2 cellular contexts compared by ENCODE assay signal in the genomic region with DNA sequence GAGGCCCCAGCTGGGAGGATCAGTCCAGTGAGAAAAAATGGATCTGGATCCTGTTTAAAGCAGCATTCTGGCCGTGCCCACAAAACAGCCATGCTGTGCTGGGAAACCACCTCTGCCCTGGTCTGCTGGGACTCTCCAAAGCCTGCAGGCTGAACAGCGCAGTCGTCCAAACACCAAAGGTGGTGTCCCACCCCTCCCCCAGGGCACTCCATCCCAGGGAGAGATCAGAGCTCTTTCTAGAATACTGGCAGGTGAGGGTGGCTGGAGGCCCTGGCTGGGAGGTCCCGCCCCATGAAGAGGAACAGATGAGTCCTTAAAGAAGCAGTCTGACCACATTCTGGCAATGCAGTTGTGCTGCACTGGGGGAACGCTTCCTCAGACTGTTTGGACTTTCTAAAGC.
TF ChIP-seq lines count a peak whose summit lies in the region.

No MANE protein-coding gene starts in this region.

TF ChIP-seq in GM23338, 12 proteins besides CTCF, POLR2A, EP300 and RAD21 (continued from another document):
- no peak for TF ChIP-seq STAT1 (IDR thresholded peaks at IDR 0.05; ENCODE audit: unreplicated experiment)
- no peak for TF ChIP-seq ZNF114 (CRISPR knock-in tag; IDR thresholded peaks at IDR 0.05)
- TF ChIP-seq NANOG (IDR thresholded peaks at IDR 0.05; ENCODE audit: borderline replicate concordance): no peak
- no peak for TF ChIP-seq JUNB (IDR thresholded peaks at IDR 0.05; ENCODE audit: unreplicated experiment)
- TF ChIP-seq, protein P1, sequence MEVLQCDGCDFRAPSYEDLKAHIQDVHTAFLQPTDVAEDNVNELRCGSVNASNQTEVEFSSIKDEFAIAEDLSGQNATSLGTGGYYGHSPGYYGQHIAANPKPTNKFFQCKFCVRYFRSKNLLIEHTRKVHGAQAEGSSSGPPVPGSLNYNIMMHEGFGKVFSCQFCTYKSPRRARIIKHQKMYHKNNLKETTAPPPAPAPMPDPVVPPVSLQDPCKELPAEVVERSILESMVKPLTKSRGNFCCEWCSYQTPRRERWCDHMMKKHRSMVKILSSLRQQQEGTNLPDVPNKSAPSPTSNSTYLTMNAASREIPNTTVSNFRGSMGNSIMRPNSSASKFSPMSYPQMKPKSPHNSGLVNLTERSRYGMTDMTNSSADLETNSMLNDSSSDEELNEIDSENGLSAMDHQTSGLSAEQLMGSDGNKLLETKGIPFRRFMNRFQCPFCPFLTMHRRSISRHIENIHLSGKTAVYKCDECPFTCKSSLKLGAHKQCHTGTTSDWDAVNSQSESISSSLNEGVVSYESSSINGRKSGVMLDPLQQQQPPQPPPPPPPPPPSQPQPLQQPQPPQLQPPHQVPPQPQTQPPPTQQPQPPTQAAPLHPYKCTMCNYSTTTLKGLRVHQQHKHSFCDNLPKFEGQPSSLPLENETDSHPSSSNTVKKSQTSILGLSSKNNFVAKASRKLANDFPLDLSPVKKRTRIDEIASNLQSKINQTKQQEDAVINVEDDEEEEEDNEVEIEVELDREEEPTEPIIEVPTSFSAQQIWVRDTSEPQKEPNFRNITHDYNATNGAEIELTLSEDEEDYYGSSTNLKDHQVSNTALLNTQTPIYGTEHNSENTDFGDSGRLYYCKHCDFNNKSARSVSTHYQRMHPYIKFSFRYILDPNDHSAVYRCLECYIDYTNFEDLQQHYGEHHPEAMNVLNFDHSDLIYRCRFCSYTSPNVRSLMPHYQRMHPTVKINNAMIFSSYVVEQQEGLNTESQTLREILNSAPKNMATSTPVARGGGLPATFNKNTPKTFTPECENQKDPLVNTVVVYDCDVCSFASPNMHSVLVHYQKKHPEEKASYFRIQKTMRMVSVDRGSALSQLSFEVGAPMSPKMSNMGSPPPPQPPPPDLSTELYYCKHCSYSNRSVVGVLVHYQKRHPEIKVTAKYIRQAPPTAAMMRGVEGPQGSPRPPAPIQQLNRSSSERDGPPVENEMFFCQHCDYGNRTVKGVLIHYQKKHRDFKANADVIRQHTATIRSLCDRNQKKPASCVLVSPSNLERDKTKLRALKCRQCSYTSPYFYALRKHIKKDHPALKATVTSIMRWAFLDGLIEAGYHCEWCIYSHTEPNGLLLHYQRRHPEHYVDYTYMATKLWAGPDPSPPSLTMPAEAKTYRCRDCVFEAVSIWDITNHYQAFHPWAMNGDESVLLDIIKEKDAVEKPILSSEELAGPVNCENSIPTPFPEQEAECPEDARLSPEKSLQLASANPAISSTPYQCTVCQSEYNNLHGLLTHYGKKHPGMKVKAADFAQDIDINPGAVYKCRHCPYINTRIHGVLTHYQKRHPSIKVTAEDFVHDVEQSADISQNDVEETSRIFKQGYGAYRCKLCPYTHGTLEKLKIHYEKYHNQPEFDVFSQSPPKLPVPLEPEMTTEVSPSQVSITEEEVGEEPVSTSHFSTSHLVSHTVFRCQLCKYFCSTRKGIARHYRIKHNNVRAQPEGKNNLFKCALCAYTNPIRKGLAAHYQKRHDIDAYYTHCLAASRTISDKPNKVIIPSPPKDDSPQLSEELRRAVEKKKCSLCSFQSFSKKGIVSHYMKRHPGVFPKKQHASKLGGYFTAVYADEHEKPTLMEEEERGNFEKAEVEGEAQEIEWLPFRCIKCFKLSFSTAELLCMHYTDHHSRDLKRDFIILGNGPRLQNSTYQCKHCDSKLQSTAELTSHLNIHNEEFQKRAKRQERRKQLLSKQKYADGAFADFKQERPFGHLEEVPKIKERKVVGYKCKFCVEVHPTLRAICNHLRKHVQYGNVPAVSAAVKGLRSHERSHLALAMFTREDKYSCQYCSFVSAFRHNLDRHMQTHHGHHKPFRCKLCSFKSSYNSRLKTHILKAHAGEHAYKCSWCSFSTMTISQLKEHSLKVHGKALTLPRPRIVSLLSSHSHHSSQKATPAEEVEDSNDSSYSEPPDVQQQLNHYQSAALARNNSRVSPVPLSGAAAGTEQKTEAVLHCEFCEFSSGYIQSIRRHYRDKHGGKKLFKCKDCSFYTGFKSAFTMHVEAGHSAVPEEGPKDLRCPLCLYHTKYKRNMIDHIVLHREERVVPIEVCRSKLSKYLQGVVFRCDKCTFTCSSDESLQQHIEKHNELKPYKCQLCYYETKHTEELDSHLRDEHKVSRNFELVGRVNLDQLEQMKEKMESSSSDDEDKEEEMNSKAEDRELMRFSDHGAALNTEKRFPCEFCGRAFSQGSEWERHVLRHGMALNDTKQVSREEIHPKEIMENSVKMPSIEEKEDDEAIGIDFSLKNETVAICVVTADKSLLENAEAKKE (CRISPR knock-in tag; IDR thresholded peaks at IDR 0.05): no peak

TF ChIP-seq in GM12878, 131 proteins besides CTCF, POLR2A, EP300 and RAD21:
- TF ChIP-seq, protein P2, sequence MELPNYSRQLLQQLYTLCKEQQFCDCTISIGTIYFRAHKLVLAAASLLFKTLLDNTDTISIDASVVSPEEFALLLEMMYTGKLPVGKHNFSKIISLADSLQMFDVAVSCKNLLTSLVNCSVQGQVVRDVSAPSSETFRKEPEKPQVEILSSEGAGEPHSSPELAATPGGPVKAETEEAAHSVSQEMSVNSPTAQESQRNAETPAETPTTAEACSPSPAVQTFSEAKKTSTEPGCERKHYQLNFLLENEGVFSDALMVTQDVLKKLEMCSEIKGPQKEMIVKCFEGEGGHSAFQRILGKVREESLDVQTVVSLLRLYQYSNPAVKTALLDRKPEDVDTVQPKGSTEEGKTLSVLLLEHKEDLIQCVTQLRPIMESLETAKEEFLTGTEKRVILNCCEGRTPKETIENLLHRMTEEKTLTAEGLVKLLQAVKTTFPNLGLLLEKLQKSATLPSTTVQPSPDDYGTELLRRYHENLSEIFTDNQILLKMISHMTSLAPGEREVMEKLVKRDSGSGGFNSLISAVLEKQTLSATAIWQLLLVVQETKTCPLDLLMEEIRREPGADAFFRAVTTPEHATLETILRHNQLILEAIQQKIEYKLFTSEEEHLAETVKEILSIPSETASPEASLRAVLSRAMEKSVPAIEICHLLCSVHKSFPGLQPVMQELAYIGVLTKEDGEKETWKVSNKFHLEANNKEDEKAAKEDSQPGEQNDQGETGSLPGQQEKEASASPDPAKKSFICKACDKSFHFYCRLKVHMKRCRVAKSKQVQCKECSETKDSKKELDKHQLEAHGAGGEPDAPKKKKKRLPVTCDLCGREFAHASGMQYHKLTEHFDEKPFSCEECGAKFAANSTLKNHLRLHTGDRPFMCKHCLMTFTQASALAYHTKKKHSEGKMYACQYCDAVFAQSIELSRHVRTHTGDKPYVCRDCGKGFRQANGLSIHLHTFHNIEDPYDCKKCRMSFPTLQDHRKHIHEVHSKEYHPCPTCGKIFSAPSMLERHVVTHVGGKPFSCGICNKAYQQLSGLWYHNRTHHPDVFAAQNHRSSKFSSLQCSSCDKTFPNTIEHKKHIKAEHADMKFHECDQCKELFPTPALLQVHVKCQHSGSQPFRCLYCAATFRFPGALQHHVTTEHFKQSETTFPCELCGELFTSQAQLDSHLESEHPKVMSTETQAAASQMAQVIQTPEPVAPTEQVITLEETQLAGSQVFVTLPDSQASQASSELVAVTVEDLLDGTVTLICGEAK (IDR thresholded peaks at IDR 0.05; ENCODE audit: borderline replicate concordance): no peak
- TF ChIP-seq MTA3 (IDR thresholded peaks at IDR 0.05; ENCODE audit: borderline replicate concordance, low read length) (no peak), ASH2L (IDR thresholded peaks at IDR 0.05; ENCODE audit: borderline replicate concordance, low read depth) (no peak), SREBF2 (IDR thresholded peaks at IDR 0.05; ENCODE audit: low read length) (no peak), NFIC (IDR thresholded peaks at IDR 0.05; ENCODE audit: low read depth, low read length) (no peak), IKZF2 (IDR thresholded peaks at IDR 0.05) (no peak), STAT3 (IDR thresholded peaks at IDR 0.05; ENCODE audit: low read depth, low read length) (no peak), ETV6 (conservative IDR thresholded peaks at IDR 0.05 in 1 of 2, IDR thresholded peaks at IDR 0.05 in 1 of 2; ENCODE audit: borderline replicate concordance in 1 of 2, low read depth in 1 of 2) (no peak), HDAC6 (IDR thresholded peaks at IDR 0.05; ENCODE audit: unreplicated experiment) (no peak), TAF1 (IDR thresholded peaks at IDR 0.05; ENCODE audit: borderline replicate concordance, low read depth, low read length) (no peak), SIX5 (IDR thresholded peaks at IDR 0.05; ENCODE audit: low read depth, low read length, severe bottlenecking) (no peak), HDGF (IDR thresholded peaks at IDR 0.05) (no peak), DPF2 (IDR thresholded peaks at IDR 0.05) (no peak)
- TF ChIP-seq, protein P3, sequence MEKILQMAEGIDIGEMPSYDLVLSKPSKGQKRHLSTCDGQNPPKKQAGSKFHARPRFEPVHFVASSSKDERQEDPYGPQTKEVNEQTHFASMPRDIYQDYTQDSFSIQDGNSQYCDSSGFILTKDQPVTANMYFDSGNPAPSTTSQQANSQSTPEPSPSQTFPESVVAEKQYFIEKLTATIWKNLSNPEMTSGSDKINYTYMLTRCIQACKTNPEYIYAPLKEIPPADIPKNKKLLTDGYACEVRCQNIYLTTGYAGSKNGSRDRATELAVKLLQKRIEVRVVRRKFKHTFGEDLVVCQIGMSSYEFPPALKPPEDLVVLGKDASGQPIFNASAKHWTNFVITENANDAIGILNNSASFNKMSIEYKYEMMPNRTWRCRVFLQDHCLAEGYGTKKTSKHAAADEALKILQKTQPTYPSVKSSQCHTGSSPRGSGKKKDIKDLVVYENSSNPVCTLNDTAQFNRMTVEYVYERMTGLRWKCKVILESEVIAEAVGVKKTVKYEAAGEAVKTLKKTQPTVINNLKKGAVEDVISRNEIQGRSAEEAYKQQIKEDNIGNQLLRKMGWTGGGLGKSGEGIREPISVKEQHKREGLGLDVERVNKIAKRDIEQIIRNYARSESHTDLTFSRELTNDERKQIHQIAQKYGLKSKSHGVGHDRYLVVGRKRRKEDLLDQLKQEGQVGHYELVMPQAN (conservative IDR thresholded peaks at IDR 0.05): no peak
- TF ChIP-seq, protein P4, sequence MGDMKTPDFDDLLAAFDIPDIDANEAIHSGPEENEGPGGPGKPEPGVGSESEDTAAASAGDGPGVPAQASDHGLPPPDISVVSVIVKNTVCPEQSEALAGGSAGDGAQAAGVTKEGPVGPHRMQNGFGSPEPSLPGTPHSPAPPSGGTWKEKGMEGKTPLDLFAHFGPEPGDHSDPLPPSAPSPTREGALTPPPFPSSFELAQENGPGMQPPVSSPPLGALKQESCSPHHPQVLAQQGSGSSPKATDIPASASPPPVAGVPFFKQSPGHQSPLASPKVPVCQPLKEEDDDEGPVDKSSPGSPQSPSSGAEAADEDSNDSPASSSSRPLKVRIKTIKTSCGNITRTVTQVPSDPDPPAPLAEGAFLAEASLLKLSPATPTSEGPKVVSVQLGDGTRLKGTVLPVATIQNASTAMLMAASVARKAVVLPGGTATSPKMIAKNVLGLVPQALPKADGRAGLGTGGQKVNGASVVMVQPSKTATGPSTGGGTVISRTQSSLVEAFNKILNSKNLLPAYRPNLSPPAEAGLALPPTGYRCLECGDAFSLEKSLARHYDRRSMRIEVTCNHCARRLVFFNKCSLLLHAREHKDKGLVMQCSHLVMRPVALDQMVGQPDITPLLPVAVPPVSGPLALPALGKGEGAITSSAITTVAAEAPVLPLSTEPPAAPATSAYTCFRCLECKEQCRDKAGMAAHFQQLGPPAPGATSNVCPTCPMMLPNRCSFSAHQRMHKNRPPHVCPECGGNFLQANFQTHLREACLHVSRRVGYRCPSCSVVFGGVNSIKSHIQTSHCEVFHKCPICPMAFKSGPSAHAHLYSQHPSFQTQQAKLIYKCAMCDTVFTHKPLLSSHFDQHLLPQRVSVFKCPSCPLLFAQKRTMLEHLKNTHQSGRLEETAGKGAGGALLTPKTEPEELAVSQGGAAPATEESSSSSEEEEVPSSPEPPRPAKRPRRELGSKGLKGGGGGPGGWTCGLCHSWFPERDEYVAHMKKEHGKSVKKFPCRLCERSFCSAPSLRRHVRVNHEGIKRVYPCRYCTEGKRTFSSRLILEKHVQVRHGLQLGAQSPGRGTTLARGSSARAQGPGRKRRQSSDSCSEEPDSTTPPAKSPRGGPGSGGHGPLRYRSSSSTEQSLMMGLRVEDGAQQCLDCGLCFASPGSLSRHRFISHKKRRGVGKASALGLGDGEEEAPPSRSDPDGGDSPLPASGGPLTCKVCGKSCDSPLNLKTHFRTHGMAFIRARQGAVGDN (IDR thresholded peaks at IDR 0.05): no peak
- TF ChIP-seq, protein P5, sequence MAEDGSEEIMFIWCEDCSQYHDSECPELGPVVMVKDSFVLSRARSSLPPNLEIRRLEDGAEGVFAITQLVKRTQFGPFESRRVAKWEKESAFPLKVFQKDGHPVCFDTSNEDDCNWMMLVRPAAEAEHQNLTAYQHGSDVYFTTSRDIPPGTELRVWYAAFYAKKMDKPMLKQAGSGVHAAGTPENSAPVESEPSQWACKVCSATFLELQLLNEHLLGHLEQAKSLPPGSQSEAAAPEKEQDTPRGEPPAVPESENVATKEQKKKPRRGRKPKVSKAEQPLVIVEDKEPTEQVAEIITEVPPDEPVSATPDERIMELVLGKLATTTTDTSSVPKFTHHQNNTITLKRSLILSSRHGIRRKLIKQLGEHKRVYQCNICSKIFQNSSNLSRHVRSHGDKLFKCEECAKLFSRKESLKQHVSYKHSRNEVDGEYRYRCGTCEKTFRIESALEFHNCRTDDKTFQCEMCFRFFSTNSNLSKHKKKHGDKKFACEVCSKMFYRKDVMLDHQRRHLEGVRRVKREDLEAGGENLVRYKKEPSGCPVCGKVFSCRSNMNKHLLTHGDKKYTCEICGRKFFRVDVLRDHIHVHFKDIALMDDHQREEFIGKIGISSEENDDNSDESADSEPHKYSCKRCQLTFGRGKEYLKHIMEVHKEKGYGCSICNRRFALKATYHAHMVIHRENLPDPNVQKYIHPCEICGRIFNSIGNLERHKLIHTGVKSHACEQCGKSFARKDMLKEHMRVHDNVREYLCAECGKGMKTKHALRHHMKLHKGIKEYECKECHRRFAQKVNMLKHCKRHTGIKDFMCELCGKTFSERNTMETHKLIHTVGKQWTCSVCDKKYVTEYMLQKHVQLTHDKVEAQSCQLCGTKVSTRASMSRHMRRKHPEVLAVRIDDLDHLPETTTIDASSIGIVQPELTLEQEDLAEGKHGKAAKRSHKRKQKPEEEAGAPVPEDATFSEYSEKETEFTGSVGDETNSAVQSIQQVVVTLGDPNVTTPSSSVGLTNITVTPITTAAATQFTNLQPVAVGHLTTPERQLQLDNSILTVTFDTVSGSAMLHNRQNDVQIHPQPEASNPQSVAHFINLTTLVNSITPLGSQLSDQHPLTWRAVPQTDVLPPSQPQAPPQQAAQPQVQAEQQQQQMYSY (CRISPR knock-in tag; IDR thresholded peaks at IDR 0.05): no peak
TF ChIP-seq in GM12878: peak in this region for 0.
